10 cellular contexts compared by ENCODE assay signal in genomic region chr18:6741290-6741689, GRCh38. TPM values are rescaled to one million over a fixed set of nuclear protein-coding genes. Genes with fewer than 3 reads are reported as not detected.
DNase-seq lines count a peak whose midpoint lies in the region; ATAC-seq, FAIRE-seq and TF ChIP-seq lines count a peak whose summit lies in the region.
"Had no signal": no experiment of that assay in that cellular context is flagged by ENCODE, and none has a peak within 500 bp of the region (broad histone marks: within the 10 kb centered on the region; RNA-seq: fewer than 3 reads in every experiment).

No MANE protein-coding gene starts in this region.

- no peaks in the 10 kb centered on the region for H3K9me3 ChIP-seq in pancreas
- H3K9me3 ChIP-seq in esophagus muscularis mucosa, result no peaks in the 10 kb centered on the region

- ATAC-seq in SK-N-SH treated with all-trans-retinoic acid at 6 μM for 48 hours, result peak; percentile 97
- ATAC-seq in pancreas, result peak; percentile 50 to 92 (median 86)
- ATAC-seq in GM21390 (IDR thresholded peaks at IDR 0.05; ENCODE audit: unreplicated experiment), result no peak

- intact Hi-C loops in pancreas (cut with DNase I), result no loop called here
- intact Hi-C loops in esophagus muscularis mucosa (cut with DNase I), result no loop called here

- no peak for TF ChIP-seq EP300 in esophagus muscularis mucosa (IDR thresholded peaks at IDR 0.05)

- WGBS in pancreas, 2 donors, result 26 to 34% methylated on average over 3 of the region's 3 CpGs
- 45% methylated on average over 3 of the region's 3 CpGs for WGBS in esophagus muscularis mucosa

- no peak for TF ChIP-seq POLR2A in esophagus muscularis mucosa (IDR thresholded peaks at IDR 0.05; ENCODE audit: low read depth)

- H3K4me3 ChIP-seq in foreskin fibroblast (ENCODE audit: low read depth in 1 of 2, low read length in 2 of 2), result no peak overlapping the region
- no peak overlapping the region for H3K4me3 ChIP-seq in pancreas
- H3K4me3 ChIP-seq in esophagus muscularis mucosa, result no peak overlapping the region

- no peak for TF ChIP-seq CTCF in foreskin fibroblast (IDR thresholded peaks at IDR 0.05; ENCODE audit: low read depth, low read length)
- TF ChIP-seq CTCF in pancreas (IDR thresholded peaks at IDR 0.05), result no peak
- no peak for TF ChIP-seq CTCF in esophagus muscularis mucosa (IDR thresholded peaks at IDR 0.05)

- DNase-seq in Caki2 (ENCODE audit: low read depth) (peak; percentile 83), foreskin fibroblast (peak; percentile 95 to 98), pancreas (peak in 1 of 6 donors; percentile 20), esophagus muscularis mucosa (ENCODE audit: extremely low spot score) (no peak), D341Med (ENCODE audit: low spot score) (no peak)
- no peak for DNase-seq in activated T-cell treated with anti-CD3 and anti-CD28 coated beads, Interleukin-2, amount 50 U/mL, for 1 hour
- DNase-seq: activated naive CD4-positive, alpha-beta T cell treated with anti-CD3 and anti-CD28 coated beads, Interleukin-2, amount 10 ng/mL, durations not matched to agents 7 days and 5 days; DMS153 had no signal

- H3K27ac ChIP-seq in pancreas (peak overlapping the region in 1 of 4 donors; percentile 37), esophagus muscularis mucosa (replicated peaks in 1 of 4) (peak overlapping the region in 1 of 4 donors; percentile 4)

- H3K4me1 ChIP-seq in pancreas (peaks cover 13 to 18% (median 17%) of the 10 kb centered on the region in 3 donors), esophagus muscularis mucosa (no peaks in the 10 kb centered on the region)

- in situ Hi-C loops in Caki2 (cut with HindIII; ENCODE audit: low pct_unique_long_range_greater_than_20kb, low sequenced_read_pairs), result no loop called here

- H3K27me3 ChIP-seq in pancreas (no peaks in the 10 kb centered on the region), esophagus muscularis mucosa (no peaks in the 10 kb centered on the region)

- peak; percentile 34 for FAIRE-seq in pancreas (lab: Jason Lieb, UNC)

- H3K36me3 ChIP-seq in pancreas (no peaks in the 10 kb centered on the region), esophagus muscularis mucosa (no peaks in the 10 kb centered on the region)

TF ChIP-seq in SK-N-SH treated with all-trans-retinoic acid at 6 μM for 48 hours, 23 proteins besides CTCF, POLR2A, EP300 and RAD21 (continues in another document):
- no peak for TF ChIP-seq PATZ1 (CRISPR knock-in tag; IDR thresholded peaks at IDR 0.05; ENCODE audit: borderline replicate concordance)
- TF ChIP-seq OSR1 (CRISPR knock-in tag; IDR thresholded peaks at IDR 0.05), result no peak
- no peak for TF ChIP-seq ZFP3 (CRISPR knock-in tag; IDR thresholded peaks at IDR 0.05)
- TF ChIP-seq ISL1 (CRISPR knock-in tag; IDR thresholded peaks at IDR 0.05), result peak; percentile 74
- TF ChIP-seq ARNTL (CRISPR knock-in tag; IDR thresholded peaks at IDR 0.05; ENCODE audit: borderline replicate concordance, low read depth), result no peak
- no peak for TF ChIP-seq CSRNP3 (CRISPR knock-in tag; IDR thresholded peaks at IDR 0.05)
- no peak for TF ChIP-seq GLIS3 (CRISPR knock-in tag; IDR thresholded peaks at IDR 0.05)
- no peak for TF ChIP-seq ZNF565 (CRISPR knock-in tag; conservative IDR thresholded peaks at IDR 0.05; ENCODE audit: low read depth)
- TF ChIP-seq POU6F1 (CRISPR knock-in tag; IDR thresholded peaks at IDR 0.05; ENCODE audit: borderline replicate concordance, low read depth), result no peak
- peak; percentile 28; the same call in 1 of the 2 replicates for TF ChIP-seq BACH2 (CRISPR knock-in tag; IDR thresholded peaks at IDR 0.05; ENCODE audit: borderline replicate concordance)
- TF ChIP-seq TOX (CRISPR knock-in tag; IDR thresholded peaks at IDR 0.05; ENCODE audit: borderline replicate concordance), result no peak
- peak; percentile 37; the same call in 1 of the 2 replicates for TF ChIP-seq CREB5 (CRISPR knock-in tag; IDR thresholded peaks at IDR 0.05; ENCODE audit: low read depth)
- TF ChIP-seq TSHZ2 (CRISPR knock-in tag; IDR thresholded peaks at IDR 0.05), result no peak
- no peak for TF ChIP-seq ESRRG (CRISPR knock-in tag; IDR thresholded peaks at IDR 0.05)
- no peak for TF ChIP-seq SNAI2 (CRISPR knock-in tag; IDR thresholded peaks at IDR 0.05)
- TF ChIP-seq CSDC2 (CRISPR knock-in tag; IDR thresholded peaks at IDR 0.05), result no peak
- TF ChIP-seq ZFP30 (CRISPR knock-in tag; IDR thresholded peaks at IDR 0.05), result no peak
- no peak for TF ChIP-seq PPARA (CRISPR knock-in tag; IDR thresholded peaks at IDR 0.05; ENCODE audit: borderline replicate concordance)

RNA-seq across cellular contexts. Expression of gene ARHGAP28, which starts 11.8 kb away (rescaled TPM):
- 0.27 and 0.46 TPM in 2 replicates for total RNA-seq in Caki2 (2014; rRNA removed; shearing (Covaris generic); ENCODE audit: low replicate concordance)
- total RNA-seq in pancreas, result 1 to 10 TPM; 5.5 to 9.9 (median 7.2) TPM
- 1 to 10 TPM in 1 of 2 donors, under 1 TPM in 1; 0.91 to 1.8 TPM for polyA plus RNA-seq in pancreas
- total RNA-seq in esophagus muscularis mucosa, result 1 to 10 TPM in 1 of 4 donors, under 1 TPM in 3; 0.52 to 1.7 (median 0.75) TPM

Comparison
In these comparisons a context has a peak if more than half of its experiments do, and no peak if none do; other contexts are left out.
1. DNase-seq: peak in Caki2 (single experiment) and foreskin fibroblast (2 of 2); none in activated T-cell treated with anti-CD3 and anti-CD28 coated beads, Interleukin-2, amount 50 U/mL, for 1 hour (single experiment), esophagus muscularis mucosa (single experiment) and D341Med (single experiment).